Comparison of ENCODE assay signal across 8 cellular contexts in genomic region chr20:3407426-3408250, GRCh38. TPM values are rescaled to one million over a fixed set of nuclear protein-coding genes. Genes with fewer than 3 reads are reported as not detected.
DNase-seq lines count a peak whose midpoint lies in the region; ATAC-seq and TF ChIP-seq lines count a peak whose summit lies in the region.

Gene DNAAF9 (minus strand): TSS chr20:3407669. CDS start chr20:3407557, 112 bp downstream.

- H3K4me1 Mint-ChIP-seq in activated T-helper 17 cell treated with anti-CD3 and anti-CD28 coated beads, Interleukin-2, amount 50 U/mL, for 72 hours: peaks cover 22% of the 10 kb centered on the region
- H3K4me1 Mint-ChIP-seq in naive thymus-derived CD8-positive, alpha-beta T cell: peaks cover 15 to 37% (median 32%) of the 10 kb centered on the region in 4 donors
- H3K4me1 Mint-ChIP-seq in stimulated activated memory B cell treated with anti-CD40 and anti-IgM and Interleukin-4, amounts not matched to agents 10 μg/mL and 1 μg/mL and 100 μg/mL, for 72 hours: peaks cover 37% of the 10 kb centered on the region

- H3K4me3 ChIP-seq in fibroblast of mammary gland (ENCODE audit: control insufficient read depth, low read depth, low read length): peak within 1 kb of the TSS; percentile 91

- H3K27me3 Mint-ChIP-seq in activated T-helper 17 cell treated with anti-CD3 and anti-CD28 coated beads, Interleukin-2, amount 50 U/mL, for 72 hours: no peaks in the 10 kb centered on the region
- no peaks in the 10 kb centered on the region for H3K27me3 Mint-ChIP-seq in naive thymus-derived CD8-positive, alpha-beta T cell
- no peaks in the 10 kb centered on the region for H3K27me3 Mint-ChIP-seq in stimulated activated memory B cell treated with anti-CD40 and anti-IgM and Interleukin-4, amounts not matched to agents 10 μg/mL and 1 μg/mL and 100 μg/mL, for 72 hours

- DNase-seq in A172 (ENCODE audit: low spot score): peak; percentile 55
- DNase-seq in HS-5 (ENCODE audit: low read depth): peak; percentile 39
- DNase-seq in OCI-M1 (lab: John Stamatoyannopoulos, UW): peak; percentile 78
- peak; percentile 69 for DNase-seq in fibroblast of mammary gland (ENCODE audit: low read depth)
- DNase-seq in naive thymus-derived CD8-positive, alpha-beta T cell: peak; percentile 53 to 83 (median 72)

- no peaks in the 10 kb centered on the region for H3K36me3 Mint-ChIP-seq in activated T-helper 17 cell treated with anti-CD3 and anti-CD28 coated beads, Interleukin-2, amount 50 U/mL, for 72 hours (ENCODE audit: low read depth)
- H3K36me3 Mint-ChIP-seq in naive thymus-derived CD8-positive, alpha-beta T cell: no peaks in the 10 kb centered on the region
- H3K36me3 Mint-ChIP-seq in stimulated activated memory B cell treated with anti-CD40 and anti-IgM and Interleukin-4, amounts not matched to agents 10 μg/mL and 1 μg/mL and 100 μg/mL, for 72 hours: no peaks in the 10 kb centered on the region

- peak; percentile 0 for TF ChIP-seq CTCF in fibroblast of mammary gland (conservative IDR thresholded peaks at IDR 0.05; ENCODE audit: control insufficient read depth, insufficient read depth, low read depth, low read length)

- ATAC-seq in GM18519 (IDR thresholded peaks at IDR 0.05; ENCODE audit: low FRiP score, unreplicated experiment): peak; percentile 39
- peak; percentile 67 for ATAC-seq in activated T-helper 17 cell treated with anti-CD3 and anti-CD28 coated beads, Interleukin-2, amount 50 U/mL, for 72 hours (replicated peaks)
- ATAC-seq in naive thymus-derived CD8-positive, alpha-beta T cell: peak; percentile 65 to 74
- peak; percentile 86 for ATAC-seq in stimulated activated memory B cell treated with anti-CD40 and anti-IgM and Interleukin-4, amounts not matched to agents 10 μg/mL and 1 μg/mL and 100 μg/mL, for 72 hours

- H3K4me3 Mint-ChIP-seq in activated T-helper 17 cell treated with anti-CD3 and anti-CD28 coated beads, Interleukin-2, amount 50 U/mL, for 72 hours: peak within 1 kb of the TSS; percentile 99
- H3K4me3 Mint-ChIP-seq in naive thymus-derived CD8-positive, alpha-beta T cell: peak within 1 kb of the TSS; percentile 96 to 100 (median 98)
- H3K4me3 Mint-ChIP-seq in stimulated activated memory B cell treated with anti-CD40 and anti-IgM and Interleukin-4, amounts not matched to agents 10 μg/mL and 1 μg/mL and 100 μg/mL, for 72 hours: peak within 1 kb of the TSS; percentile 99

- H3K27ac Mint-ChIP-seq in activated T-helper 17 cell treated with anti-CD3 and anti-CD28 coated beads, Interleukin-2, amount 50 U/mL, for 72 hours: peak within 1 kb of the TSS; percentile 95
- H3K27ac Mint-ChIP-seq in naive thymus-derived CD8-positive, alpha-beta T cell: peak within 1 kb of the TSS; percentile 85 to 98 (median 97)
- H3K27ac Mint-ChIP-seq in stimulated activated memory B cell treated with anti-CD40 and anti-IgM and Interleukin-4, amounts not matched to agents 10 μg/mL and 1 μg/mL and 100 μg/mL, for 72 hours: peak within 1 kb of the TSS; percentile 88

- no peaks in the 10 kb centered on the region for H3K9me3 Mint-ChIP-seq in activated T-helper 17 cell treated with anti-CD3 and anti-CD28 coated beads, Interleukin-2, amount 50 U/mL, for 72 hours
- H3K9me3 Mint-ChIP-seq in naive thymus-derived CD8-positive, alpha-beta T cell: no peaks in the 10 kb centered on the region
- no peaks in the 10 kb centered on the region for H3K9me3 Mint-ChIP-seq in stimulated activated memory B cell treated with anti-CD40 and anti-IgM and Interleukin-4, amounts not matched to agents 10 μg/mL and 1 μg/mL and 100 μg/mL, for 72 hours

- POLR2A ChIA-PET in naive thymus-derived CD8-positive, alpha-beta T cell (lab: Charles Lee): interaction anchor here (1.8 to 1.9 kb wide), 2 partner anchors 62 to 184 kb away, joined by 5 to 13 read pairs; partner anchors contain the start of gene ATRN

RNA-seq across cellular contexts. Expression of gene DNAAF9, which starts in this region (rescaled TPM):
- 2.1 and 2.8 TPM in 2 replicates for total RNA-seq in A172 (2014; rRNA removed; shearing (Covaris generic))
- 1 to 10 TPM; 3.0 to 3.3 TPM for total RNA-seq in activated T-helper 17 cell treated with anti-CD3 and anti-CD28 coated beads, Interleukin-2, amount 50 U/mL, for 72 hours
- total RNA-seq in naive thymus-derived CD8-positive, alpha-beta T cell: 1 to 10 TPM; 4.8 to 5.1 TPM
- polyA plus RNA-seq in naive thymus-derived CD8-positive, alpha-beta T cell: 1 to 10 TPM in 2 of 3 donors, under 1 TPM in 1; 0.62 to 1.4 (median 1.0) TPM

Comparison
In these comparisons a context has a peak if more than half of its experiments do, and no peak if none do; other contexts are left out.
1. Peak in every context shown above with its lines: DNase-seq, ATAC-seq and H3K4me3 ChIP-seq.